ENCODE assay signal across 9 cellular contexts in genomic region chr9:95516221-95516735, GRCh38. TPM values are rescaled to one million over a fixed set of nuclear protein-coding genes. Genes with fewer than 3 reads are reported as not detected.
DNase-seq lines count a peak whose midpoint lies in the region; ATAC-seq, FAIRE-seq and TF ChIP-seq lines count a peak whose summit lies in the region.
"Had no signal": no experiment of that assay in that cellular context is flagged by ENCODE, and none has a peak within 500 bp of the region (broad histone marks: within the 10 kb centered on the region; RNA-seq: fewer than 3 reads in every experiment).

No MANE protein-coding gene starts in this region.

- RAD21 ChIA-PET in GM12878 (lab: Charles Lee; ENCODE audit: unreplicated experiment) = no interaction called here

- H3K4me1 Mint-ChIP-seq in HFFc6 (ENCODE audit: low read depth) = peaks cover 25% of the 10 kb centered on the region

- no peaks in the 10 kb centered on the region for H3K36me3 Mint-ChIP-seq in HFFc6 (ENCODE audit: low read depth)

- peaks cover 11 to 14% of the 10 kb centered on the region in 2 experiments for H3K27me3 ChIP-seq in GM12878 (replicated peaks in 1 of 2; ENCODE audit: control insufficient read depth in 2 of 2, insufficient read depth in 2 of 2, low read length in 1 of 2)
- no peaks in the 10 kb centered on the region for H3K27me3 ChIP-seq in tibial nerve

- FAIRE-seq in GM12878 (lab: Jason Lieb, UNC) = no peak

- H3K9me3 ChIP-seq in GM12878 (replicated peaks; ENCODE audit: control insufficient read depth, insufficient read depth, low read length) (peaks cover 2% of the 10 kb centered on the region; the same call in 2 of the 3 replicates), tibial nerve (no peaks in the 10 kb centered on the region)

- 3% methylated on average over 19 of the region's 69 CpGs for WGBS in GM12878 (ENCODE audit: insufficient coverage, insufficient replicate concordance, low lambda C conversion rate, missing lambda C conversion rate)
- 0 to 4% methylated on average over 27 to 34 of the region's 69 CpGs for WGBS in tibial nerve, 2 donors

- TF ChIP-seq CTCF in AG09309 (IDR thresholded peaks at IDR 0.05; ENCODE audit: control insufficient read depth, insufficient read depth, low read depth, low read length, missing control alignments) (no peak), HFFc6 (IDR thresholded peaks at IDR 0.05) (no peak), GM12878 (IDR thresholded peaks at IDR 0.05 in 2 of 3, conservative IDR thresholded peaks at IDR 0.05 in 1 of 3; ENCODE audit: control insufficient read depth in 2 of 3, extremely low read depth in 1 of 3, insufficient read depth in 1 of 3, low read depth in 3 of 3, low read length in 3 of 3) (no peak), tibial nerve (IDR thresholded peaks at IDR 0.05) (no peak)

- POLR2A ChIA-PET in GM12878 (lab: Charles Lee) = no interaction called here

- H3K4me3 Mint-ChIP-seq in HFFc6 = peak overlapping the region; percentile 91

- no peak overlapping the region for H3K9ac ChIP-seq in GM12878 (ENCODE audit: control insufficient read depth, insufficient read depth, low read length)

- peak overlapping the region; percentile 51 for H3K4me3 ChIP-seq in AG09309 (ENCODE audit: control insufficient read depth, low read depth, low read length)
- H3K4me3 ChIP-seq in GM12878 = peak overlapping the region; percentile 48
- peak overlapping the region; percentile 41 to 83 (median 65) for H3K4me3 ChIP-seq in tibial nerve

- no peak for ATAC-seq in GM12878
- ATAC-seq in left lobe of liver = peak; percentile 50
- ATAC-seq in GM19455 (IDR thresholded peaks at IDR 0.05; ENCODE audit: unreplicated experiment) = no peak

- H3K4me2 ChIP-seq in GM12878 (ENCODE audit: control insufficient read depth, insufficient read depth) = peak overlapping the region; percentile 73

- H3K9me3 Mint-ChIP-seq in HFFc6 = peaks cover 7% of the 10 kb centered on the region; the same call in 1 of the 2 replicates

- no peaks in the 10 kb centered on the region for H3K79me2 ChIP-seq in GM12878 (ENCODE audit: control insufficient read depth, insufficient read depth, low read length)

- TF ChIP-seq RAD21 in GM12878 (IDR thresholded peaks at IDR 0.05; ENCODE audit: insufficient read depth, low read depth, low read length) = no peak

- H3K27ac Mint-ChIP-seq in HFFc6 = peak overlapping the region; percentile 20; the same call in 1 of the 2 replicates

- no peaks in the 10 kb centered on the region for H4K20me1 ChIP-seq in GM12878 (ENCODE audit: control insufficient read depth, insufficient read depth)

- TF ChIP-seq EP300 in GM12878 (IDR thresholded peaks at IDR 0.05; ENCODE audit: borderline replicate concordance in 1 of 2, control insufficient read depth in 1 of 2, low read depth in 2 of 2, low read length in 2 of 2) (no peak), tibial nerve (IDR thresholded peaks at IDR 0.05) (no peak)

- SMC1A ChIA-PET in GM12878 (lab: Charles Lee; ENCODE audit: uncharacterized antibody, unreplicated experiment) = no interaction called here

- peaks cover 17% of the 10 kb centered on the region for H3K27me3 Mint-ChIP-seq in HFFc6 (ENCODE audit: insufficient read depth)

- TF ChIP-seq POLR2A in GM12878 (IDR thresholded peaks at IDR 0.05; ENCODE audit: low read depth, low read length) (no peak), tibial nerve (IDR thresholded peaks at IDR 0.05) (no peak)

- no peaks in the 10 kb centered on the region for H3K36me3 ChIP-seq in GM12878 (ENCODE audit: control insufficient read depth in 2 of 2, insufficient read depth in 2 of 2, low read length in 1 of 2)
- no peaks in the 10 kb centered on the region for H3K36me3 ChIP-seq in tibial nerve

- H2AFZ ChIP-seq in GM12878 (ENCODE audit: control insufficient read depth, low read depth, low read length) = no peak overlapping the region

- in situ Hi-C loops in GM12878 (cut with MboI) = no loop called here

- H3K27ac ChIP-seq in GM12878 (ENCODE audit: control insufficient read depth, insufficient read depth) (no peak overlapping the region), tibial nerve (peak overlapping the region; percentile 61 to 86 (median 72))
- H3K27ac ChIP-seq: HL-60 had no signal

- H3K4me1 ChIP-seq in GM12878 (ENCODE audit: control insufficient read depth, insufficient read depth, low read length) = 0 out of 2 replicates have a peak, but pooled peaks cover 4% of the 10 kb centered on the region
- H3K4me1 ChIP-seq in tibial nerve = peaks cover 0 to 32% (median 11%) of the 10 kb centered on the region in 4 donors

- CTCF ChIA-PET in GM12878 (lab: Yijun Ruan, JAX) = no interaction called here

- intact Hi-C loops in GM12878 (cut with micrococcal nuclease; ENCODE audit: unreplicated experiment) = no loop called here

- BruUV-seq in GM12878 (replicated peaks; lab: Mats Ljungman, UMichigan) = no TSS peak

- DNase-seq in AG09309 (ENCODE audit: low read depth) (no peak), HFFc6 (no peak), GM12878 (ENCODE audit: low read depth, low spot score) (no peak), left lobe of liver (ENCODE audit: low spot score) (no peak), tibial nerve (ENCODE audit: low spot score in 2 of 2) (no peak), Kasumi-1 (lab: John Stamatoyannopoulos, UW) (no peak), pons (ENCODE audit: low spot score) (no peak)

TF ChIP-seq in GM12878, 131 proteins besides CTCF, POLR2A, EP300 and RAD21:
- 0 out of 2 replicates have a peak, but pooled peaks have one; percentile 8 for TF ChIP-seq EZH2 (IDR thresholded peaks at IDR 0.05; ENCODE audit: borderline replicate concordance, control insufficient read depth, low read depth, low read length)
- TF ChIP-seq SREBF2 (IDR thresholded peaks at IDR 0.05; ENCODE audit: low read length) = no peak

RNA-seq across cellular contexts. Expression of gene PTCH1, which starts 0.5 kb away (rescaled TPM):
- total RNA-seq in HFFc6 (2021; fragmentation: NEBNext Ultra II Directional; extraction: Animal tissue kit (Norgen Biotek cat#: 25700)) = 1 to 10 TPM; 6.6 to 9.3 (median 7.0) TPM
- total RNA-seq in GM12878 (2013; cell fraction: nucleolus; rRNA removed) = 8.2 and 14.4 TPM in 2 replicates
- 1.7 and 2.9 TPM in 2 replicates for total RNA-seq in GM12878 (2014; rRNA removed)
- total RNA-seq in GM12878 (2014; rRNA removed; fragmentation: Illumina TruSeq; extraction: Trizol) = 0.92 and 1.5 TPM in 2 replicates
- 4.0 and 5.7 TPM in 2 replicates for total RNA-seq in GM12878 (2021)
- polyA plus RNA-seq in GM12878 (2011; ENCODE audit: low read depth) = 3.3 TPM
- polyA plus RNA-seq in GM12878 (2011; rRNA removed) = 4.8 and 6.1 TPM in 2 replicates
- polyA plus RNA-seq in GM12878 (2011; cell fraction: cytosol; rRNA removed) = 4.7 and 10.5 TPM in 2 replicates
- 19.4 TPM in 2 replicates for polyA plus RNA-seq in GM12878 (2011; cell fraction: nucleus; rRNA removed)
- 4.5 and 5.3 TPM in 2 replicates for polyA plus RNA-seq in GM12878 (2012)
- polyA plus RNA-seq in GM12878 (2014; fragmentation: Illumina TruSeq; extraction: Trizol) = 2.8 and 3.0 TPM in 2 replicates
- polyA plus RNA-seq in GM12878 (2014; fragmentation: Nextera tagmentation; extraction: Ambion mirVana) = under 1 TPM; 0.16 to 0.48 TPM
- polyA plus RNA-seq in GM12878 (2014; rRNA removed) = 2.5 and 3.2 TPM in 2 replicates
- 1 to 10 TPM; 2.3 TPM for polyA plus RNA-seq in GM12878 (2016; fragmentation: Nextera tagmentation; extraction: Ambion mirVana)
- 17.5 and 21.4 TPM in 2 replicates for polyA minus RNA-seq in GM12878 (2011; rRNA and poly(A)+ RNA removed)
- polyA minus RNA-seq in GM12878 (2011; cell fraction: cytosol; rRNA and poly(A)+ RNA removed) = 9.3 and 12.0 TPM in 2 replicates
- 21.4 and 38.0 TPM in 2 replicates for polyA minus RNA-seq in GM12878 (2011; cell fraction: nucleus; rRNA and poly(A)+ RNA removed)
- total RNA-seq in left lobe of liver = 7.0 TPM
- total RNA-seq in tibial nerve = 100 to 1,000 TPM in 1 of 4 donors, 10 to 100 TPM in 3; 39.0 to 173 (median 86.6) TPM
